ENCODE assay signal across 8 cellular contexts in genomic region chr3:32684029-32684799, GRCh38. TPM values are rescaled to one million over a fixed set of nuclear protein-coding genes. Genes with fewer than 3 reads are reported as not detected.
A peak's percentile ranks its signal among the peaks of the same experiment; 100 is the strongest.
DNase-seq lines count a peak whose midpoint lies in the region; ATAC-seq, FAIRE-seq and TF ChIP-seq lines count a peak whose summit lies in the region.

No MANE protein-coding gene starts in this region.

- TF ChIP-seq CTCF in AG04449 (IDR thresholded peaks at IDR 0.05; ENCODE audit: insufficient read depth, low read length, missing control alignments) (no peak), HL-60 (IDR thresholded peaks at IDR 0.05; ENCODE audit: insufficient read depth, low read length) (no peak), bronchial epithelial cell (IDR thresholded peaks at IDR 0.05; ENCODE audit: insufficient read depth, low read length, severe bottlenecking) (no peak)

- peak overlapping the region; percentile 79 for H3K27ac ChIP-seq in HL-60 (replicated peaks)

- H3K27me3 ChIP-seq in HL-60 (ENCODE audit: insufficient read depth, poor library complexity, severe bottlenecking) (no peaks in the 10 kb centered on the region), bronchial epithelial cell (ENCODE audit: control insufficient read depth, insufficient read depth, low read length) (no peaks in the 10 kb centered on the region)

- DNase-seq in AG04449 (ENCODE audit: low read depth, low spot score), result no peak
- no peak for DNase-seq in HL-60 (ENCODE audit: low read depth in 1 of 2, low spot score in 1 of 2)
- no peak for DNase-seq in bronchial epithelial cell (ENCODE audit: low read depth)
- peak; percentile 16 for DNase-seq in myocyte (ENCODE audit: low read depth)
- DNase-seq in cortex of kidney (lab: John Stamatoyannopoulos, UW), result no peak
- no peak for DNase-seq in COLO668 (lab: John Stamatoyannopoulos, UW; ENCODE audit: unreplicated experiment)
- no peak for DNase-seq in GOT3 (lab: John Stamatoyannopoulos, UW)

- no peaks in the 10 kb centered on the region for H3K36me3 ChIP-seq in bronchial epithelial cell (ENCODE audit: control insufficient read depth, insufficient read depth, low read length)

- POLR2A ChIA-PET in AG04449 (lab: Yijun Ruan, JAX), result no interaction called here

- no peak for FAIRE-seq in bronchial epithelial cell (lab: Jason Lieb, UNC)

- H3K4me3 ChIP-seq in AG04449 (ENCODE audit: low read depth, low read length), result peak overlapping the region; percentile 89
- H3K4me3 ChIP-seq in HL-60 (replicated peaks; ENCODE audit: insufficient read depth, low read length), result peak overlapping the region; percentile 98
- peak overlapping the region; percentile 82 for H3K4me3 ChIP-seq in bronchial epithelial cell (ENCODE audit: low read depth, low read length)

- CTCF ChIA-PET in AG04449 (lab: Yijun Ruan, JAX), result interaction anchor here (0.6 to 2.4 kb wide), 7 partner anchors 8 to 309 kb away, joined by 3 to 6 read pairs (median 4); no protein-coding TSS in a partner anchor

- ATAC-seq in HG03439 (IDR thresholded peaks at IDR 0.05; ENCODE audit: unreplicated experiment), result no peak

RNA-seq across cellular contexts. Expression of gene CNOT10, which starts 0.8 kb away (rescaled TPM):
- total RNA-seq in bronchial epithelial cell (20.4 and 22.4 TPM in 2 replicates), myocyte (14.7 and 17.1 TPM in 2 replicates)
- polyA plus RNA-seq in myocyte (2012), result 11.7 TPM
